ENCODE assay signal across 23 cellular contexts in genomic region chr2:161362568-161363166, GRCh38. TPM values are rescaled to one million over a fixed set of nuclear protein-coding genes. Genes with fewer than 3 reads are reported as not detected.
"Had no signal": no experiment of that assay in that cellular context is flagged by ENCODE, and none has a peak within 500 bp of the region (broad histone marks: within the 10 kb centered on the region; RNA-seq: fewer than 3 reads in every experiment).

No MANE protein-coding gene starts in this region.

- H3K27ac ChIP-seq: SJSA1, SK-N-MC had no signal

- H3K4me3 ChIP-seq: SJSA1, SK-N-MC had no signal

- DNase-seq: KBM-7, MV-4-11, NCI-H1048, NCI-H1105, NCI-H1417, NCI-H1436 treated with DMSO at 0.1 percent for 48 hours, NCI-H1694, NCI-H187 treated with DMSO at 0.1 percent for 48 hours, NCI-H2029 treated with DMSO at 0.1 percent for 48 hours, NCI-H2227 treated with DMSO at 0.1 percent for 48 hours, NCI-H524, NCI-H526 treated with DMSO at 0.1 percent for 48 hours, NCI-H748 treated with DMSO at 0.1 percent for 48 hours, Right ventricle myocardium superior, RPMI8226, SIG-M5, SW 1271 had no signal

- FAIRE-seq: RCC 7860 had no signal

- H3K27me3 ChIP-seq: SJSA1 had no signal

RNA-seq across cellular contexts. Expression of gene TBR1, which starts 53.4 kb away (rescaled TPM):
- total RNA-seq: HT-29, LHCN-M2, Right ventricle myocardium superior had no signal
- polyA plus RNA-seq: IgD-negative memory B cell had no signal
